23 cellular contexts compared by ENCODE assay signal in the genomic region with DNA sequence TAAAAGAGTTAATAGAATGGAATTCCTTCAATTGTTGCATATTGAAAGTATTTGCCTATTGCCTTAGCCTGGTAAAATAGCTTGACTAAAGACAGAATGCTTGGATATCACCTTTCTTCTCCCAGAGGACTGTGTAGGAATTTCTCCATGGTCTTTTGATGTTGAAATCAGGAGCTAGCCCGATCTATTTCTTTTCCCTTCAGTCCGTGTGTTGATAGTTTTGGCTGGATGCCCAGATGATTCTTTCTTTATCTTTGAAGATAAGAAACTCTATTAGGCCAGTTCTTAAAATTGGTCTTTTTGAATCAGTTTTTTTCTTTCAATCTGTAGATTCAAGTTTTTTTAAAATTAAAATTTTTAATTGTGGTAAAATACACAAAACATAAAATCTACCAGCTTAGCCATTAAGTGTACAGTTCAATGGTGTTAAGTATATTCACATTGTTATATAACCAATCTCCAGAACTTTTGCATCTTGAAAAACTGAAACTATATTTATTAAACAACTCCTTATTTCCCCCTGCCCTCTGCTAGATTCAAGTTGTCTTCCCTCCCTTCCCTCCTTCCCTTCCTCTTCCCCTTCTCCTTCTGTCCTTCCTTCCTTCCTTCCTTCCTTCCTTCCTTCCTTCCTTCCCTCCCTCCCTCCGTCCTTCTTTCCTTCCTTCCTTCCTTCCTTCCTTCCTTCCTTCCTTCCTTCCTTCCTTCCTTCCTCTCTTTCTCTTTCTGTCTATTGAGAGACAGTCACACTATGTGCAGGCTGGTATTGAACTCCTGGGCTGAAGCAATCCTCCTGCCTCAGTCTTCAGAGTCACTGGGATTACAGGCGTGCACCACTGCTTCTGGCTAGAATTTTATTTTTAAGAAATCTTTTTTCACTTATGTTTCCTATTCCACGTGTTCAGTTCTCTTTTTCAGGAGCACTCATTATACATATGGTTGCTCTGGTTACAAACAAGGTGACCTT. TPM values are rescaled to one million over a fixed set of nuclear protein-coding genes. Genes with fewer than 3 reads are reported as not detected.
DNase-seq lines count a peak whose midpoint lies in the region; ATAC-seq and TF ChIP-seq lines count a peak whose summit lies in the region.
"Had no signal": no experiment of that assay in that cellular context is flagged by ENCODE, and none has a peak within 500 bp of the region (broad histone marks: within the 10 kb centered on the region; RNA-seq: fewer than 3 reads in every experiment).

No MANE protein-coding gene starts in this region.

- POLR2A ChIA-PET in A673 (lab: Charles Lee; ENCODE audit: low non-redundant PET), result interaction anchor here (0.5 to 0.6 kb wide), 2 partner anchors 336 to 935 kb away, joined by 5 to 8 read pairs; no protein-coding TSS in a partner anchor

- intact Hi-C loops in A673 (cut with micrococcal nuclease; ENCODE audit: unreplicated experiment), result loop anchor here (1.0 kb wide), 1 partner anchor 21 kb away; no protein-coding TSS in a partner anchor

- peaks cover 27% of the 10 kb centered on the region for H3K9me3 ChIP-seq in A673 (ENCODE audit: low read depth, low read length, poor library complexity, severe bottlenecking)
- no peaks in the 10 kb centered on the region for H3K9me3 ChIP-seq in GM23248 (ENCODE audit: low read depth)
- H3K9me3 ChIP-seq: BE2C, HAP-1 had no signal

- no peak for TF ChIP-seq POLR2A in GM18505 (IDR thresholded peaks at IDR 0.05; ENCODE audit: borderline replicate concordance, extremely low read depth, insufficient read depth, insufficient read length)

- DNase-seq in A673 (ENCODE audit: low spot score), result peak; percentile 92
- DNase-seq in NCI-H226, result peak; percentile 31
- peak; percentile 6 to 13 for DNase-seq in cardiac fibroblast (ENCODE audit: low read depth in 2 of 2)
- peak; percentile 29 for DNase-seq in left kidney (ENCODE audit: low read depth, low spot score)
- DNase-seq in GM23248, result no peak
- no peak for DNase-seq in HUDEP-2 (lab: John Stamatoyannopoulos, UW; ENCODE audit: unreplicated experiment in 76 of 76)
- DNase-seq in stimulated activated CD8-positive, alpha-beta memory T cell treated with anti-CD3 and anti-CD28 coated beads, Interleukin-4, amount 100 ng/mL, for 48 hours, result no peak
- DNase-seq: BE2C; CD4-positive, CD25-positive, alpha-beta regulatory T cell; COR-L47; GDM1; KBM-7; MV-4-11; NCI-H187; NCI-H2107; NCI-H510A treated with DMSO at 0.1 percent for 48 hours; NCI-H82; OCI-M1; Right ventricle myocardium superior had no signal

- H3K27ac ChIP-seq in A673 (ENCODE audit: low read depth, low read length, poor library complexity, severe bottlenecking) (peak overlapping the region; percentile 98), GM23248 (no peak overlapping the region)

- H4K20me1 ChIP-seq in GM23248 (ENCODE audit: insufficient read depth), result no peaks in the 10 kb centered on the region

- no peak overlapping the region for H2AFZ ChIP-seq in GM23248

- peaks cover 59% of the 10 kb centered on the region for H3K4me1 ChIP-seq in A673 (ENCODE audit: insufficient read depth, low read length, poor library complexity, severe bottlenecking)
- no peaks in the 10 kb centered on the region for H3K4me1 ChIP-seq in GM23248 (ENCODE audit: insufficient read depth)
- H3K4me1 ChIP-seq: BE2C, HAP-1 had no signal

- H3K36me3 ChIP-seq in A673 (ENCODE audit: insufficient read depth, low read length, poor library complexity, severe bottlenecking) (peaks cover 9% of the 10 kb centered on the region), GM23248 (ENCODE audit: low read depth) (no peaks in the 10 kb centered on the region)
- H3K36me3 ChIP-seq: BE2C, HAP-1 had no signal

- no peak for ATAC-seq in GM18505 (IDR thresholded peaks at IDR 0.05; ENCODE audit: unreplicated experiment)

- H3K4me3 ChIP-seq in A673 (ENCODE audit: low read depth, low read length, poor library complexity, severe bottlenecking), result peak overlapping the region; percentile 4
- no peak overlapping the region for H3K4me3 ChIP-seq in cardiac fibroblast (replicated peaks in 1 of 2; ENCODE audit: low read depth in 2 of 2, low read length in 2 of 2)
- H3K4me3 ChIP-seq in GM23248, result no peak overlapping the region
- H3K4me3 ChIP-seq: HAP-1 had no signal

- H3K4me2 ChIP-seq in GM23248 (ENCODE audit: unreplicated experiment), result no peak overlapping the region

- no peak overlapping the region for H3K9ac ChIP-seq in GM23248

- no peaks in the 10 kb centered on the region for H3F3A ChIP-seq in GM23248 (ENCODE audit: insufficient read depth)

- H3K27me3 ChIP-seq in A673 (replicated peaks; ENCODE audit: insufficient read depth, low read depth, low read length, poor library complexity) (no peaks in the 10 kb centered on the region), GM23248 (replicated peaks; ENCODE audit: insufficient read depth) (peaks cover 41% of the 10 kb centered on the region)

- no TSS peak for BruUV-seq in A673 (replicated peaks; lab: Mats Ljungman, UMichigan)

- no peaks in the 10 kb centered on the region for H3K9me2 ChIP-seq in GM23248 (ENCODE audit: insufficient read depth)

- 1% methylated on average over 4 to 5 of the region's 5 CpGs for WGBS in GM23248 (ENCODE audit: low coverage in 1 of 2, low lambda C conversion rate in 2 of 2, missing lambda C conversion rate in 2 of 2), 2 experiments

- CTCF ChIA-PET in A673 (lab: Charles Lee), result interaction anchor here (1.3 kb wide), 1 partner anchor 28 kb away, joined by 6 read pairs; no protein-coding TSS in a partner anchor

- no peaks in the 10 kb centered on the region for H3K79me2 ChIP-seq in GM23248 (ENCODE audit: insufficient read depth)

- in situ Hi-C loops in GM23248 (cut with MboI), result no loop called here

- TF ChIP-seq CTCF in A673 (conservative IDR thresholded peaks at IDR 0.05; ENCODE audit: low read depth, low read length) (no peak), cardiac fibroblast (IDR thresholded peaks at IDR 0.05; ENCODE audit: low read depth, low read length) (no peak)

RNA-seq across cellular contexts. Expression of a gene that starts 10.1 kb away (rescaled TPM):
- not detected in 2 replicates for total RNA-seq in A673 (2021)
- total RNA-seq in GM23248 (2014; rRNA removed; shearing (Covaris generic)), result not detected in 2 replicates
- not detected in 2 replicates for polyA plus RNA-seq in GM23248 (2016; fragmentation: Nextera tagmentation; extraction: Ambion mirVana)
- total RNA-seq: A172; CD4-positive, CD25-positive, alpha-beta regulatory T cell; Daoy; Right ventricle myocardium superior had no signal
- polyA plus RNA-seq: CD4-positive, CD25-positive, alpha-beta regulatory T cell had no signal

RNA-seq across cellular contexts. Expression of a gene that starts 23.6 kb away (rescaled TPM):
- not detected in 2 replicates for total RNA-seq in A673 (2021)
- total RNA-seq in GM23248 (2014; rRNA removed; shearing (Covaris generic)), result not detected in 2 replicates
- polyA plus RNA-seq in GM23248 (2016; fragmentation: Nextera tagmentation; extraction: Ambion mirVana), result not detected in 2 replicates
- total RNA-seq: A172; CD4-positive, CD25-positive, alpha-beta regulatory T cell; Daoy; Right ventricle myocardium superior had no signal
- polyA plus RNA-seq: CD4-positive, CD25-positive, alpha-beta regulatory T cell had no signal

RNA-seq across cellular contexts. Expression of a gene that starts 36.1 kb away (rescaled TPM):
- 110 and 114 TPM in 2 replicates for total RNA-seq in A673 (2021)
- total RNA-seq in GM23248 (2014; rRNA removed; shearing (Covaris generic)), result not detected in 2 replicates
- polyA plus RNA-seq in GM23248 (2016; fragmentation: Nextera tagmentation; extraction: Ambion mirVana), result not detected in 2 replicates
- total RNA-seq: A172; CD4-positive, CD25-positive, alpha-beta regulatory T cell; Daoy had no signal
- polyA plus RNA-seq: CD4-positive, CD25-positive, alpha-beta regulatory T cell had no signal

Comparison
In these comparisons a context has a peak if more than half of its experiments do, and no peak if none do; other contexts are left out.
1. DNase-seq: peak in A673 (single experiment), NCI-H226 (single experiment), cardiac fibroblast (2 of 2) and left kidney (single experiment); none in GM23248 (single experiment), HUDEP-2 (0 of 76) and stimulated activated CD8-positive, alpha-beta memory T cell treated with anti-CD3 and anti-CD28 coated beads, Interleukin-4, amount 100 ng/mL, for 48 hours (single experiment).
2. RNA of a gene that starts 36.1 kb away (total RNA-seq): 110 to 114 TPM in A673; not detected in GM23248; every median in the first group is over 100 times any median in the second.